Comparison of ENCODE assay signal across 16 cellular contexts in the genomic region with DNA sequence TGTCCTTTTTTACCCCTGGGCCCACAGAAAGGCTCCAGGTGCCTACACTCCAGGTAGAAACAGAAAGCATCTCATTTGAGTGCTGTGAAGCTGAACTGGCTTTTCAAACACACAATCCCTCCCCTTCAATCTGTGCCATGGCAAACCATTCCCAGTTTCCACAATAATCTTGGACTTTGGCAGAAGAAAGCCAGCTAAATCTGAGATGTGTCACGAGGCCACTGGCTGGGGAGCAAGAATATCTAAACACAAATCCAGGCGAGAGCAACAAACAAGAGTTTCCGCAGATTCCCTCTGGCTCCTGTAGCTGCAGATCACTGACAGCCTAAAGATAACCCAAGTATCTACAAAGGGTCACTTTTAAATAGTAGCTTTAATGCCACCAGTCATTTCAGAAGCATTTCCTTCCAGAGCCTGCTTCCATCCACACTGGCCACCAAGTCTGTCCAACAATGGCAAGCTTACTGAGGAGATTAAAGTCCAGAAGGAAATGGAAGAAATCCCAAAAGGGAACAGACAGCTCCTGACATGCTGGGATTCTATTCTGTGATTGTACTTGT.
DNase-seq lines count a peak whose midpoint lies in the region; ATAC-seq and TF ChIP-seq lines count a peak whose summit lies in the region.
"Had no signal": no experiment of that assay in that cellular context is flagged by ENCODE, and none has a peak within 500 bp of the region (broad histone marks: within the 10 kb centered on the region; RNA-seq: fewer than 3 reads in every experiment).

No MANE protein-coding gene starts in this region.

- H3K36me3 ChIP-seq in right lobe of liver (no peaks in the 10 kb centered on the region), skeletal muscle tissue (ENCODE audit: control insufficient read depth in 3 of 3, insufficient read depth in 3 of 3, low read length in 3 of 3) (no peaks in the 10 kb centered on the region), testis (ENCODE audit: low read depth, missing control alignments) (no peaks in the 10 kb centered on the region)
- H3K36me3 ChIP-seq: neural progenitor cell had no signal

- H3K27me3 Mint-ChIP-seq in activated CD8-positive, alpha-beta T cell treated with anti-CD3 and anti-CD28 coated beads for 36 hours = no peaks in the 10 kb centered on the region
- H3K27me3 Mint-ChIP-seq: activated CD4-positive, alpha-beta T cell treated with anti-CD3 and anti-CD28 coated beads, Interleukin-2, amount 10 ng/mL, durations not matched to agents 24 days and 14 days; B cell; effector memory CD8-positive, alpha-beta T cell; type B pancreatic cell had no signal

- no peak overlapping the region for H3K27ac Mint-ChIP-seq in activated CD8-positive, alpha-beta T cell treated with anti-CD3 and anti-CD28 coated beads for 36 hours
- H3K27ac Mint-ChIP-seq: activated CD4-positive, alpha-beta T cell treated with anti-CD3 and anti-CD28 coated beads, Interleukin-2, amount 10 ng/mL, durations not matched to agents 24 days and 14 days; B cell; effector memory CD8-positive, alpha-beta T cell; type B pancreatic cell had no signal

- intact Hi-C loops in right lobe of liver (cut with DNase I) = loop anchor here in 1 of 2 donors (10.0 kb wide), 1 partner anchor 216 kb away; no protein-coding TSS in a partner anchor
- intact Hi-C loops in testis (cut with DNase I; ENCODE audit: low total_unique reads) = no loop called here
- intact Hi-C loops in activated CD8-positive, alpha-beta T cell treated with anti-CD3 and anti-CD28 coated beads for 36 hours (cut with micrococcal nuclease) = no loop called here

- H3K27ac ChIP-seq in coronary artery = peak overlapping the region; percentile 71 to 72
- H3K27ac ChIP-seq in right lobe of liver = peak overlapping the region in 2 of 3 donors; percentile 27 to 56
- H3K27ac ChIP-seq in skeletal muscle tissue (ENCODE audit: low read depth, low read length) = peak overlapping the region; percentile 80
- H3K27ac ChIP-seq in testis = no peak overlapping the region
- H3K27ac ChIP-seq: neural progenitor cell had no signal

- DNase-seq in NCI-H69 (lab: John Stamatoyannopoulos, UW) (peak; percentile 39), coronary artery (ENCODE audit: low spot score) (no peak), right lobe of liver (no peak), testis (no peak), SK-N-DZ (ENCODE audit: low spot score) (no peak), GF-D8 (lab: John Stamatoyannopoulos, UW) (no peak)
- no peak for DNase-seq in activated CD8-positive, alpha-beta T cell treated with anti-CD3 and anti-CD28 coated beads for 36 hours
- DNase-seq: effector memory CD8-positive, alpha-beta T cell; NCI-H2081; NCI-H82 had no signal

- TF ChIP-seq CTCF in coronary artery (IDR thresholded peaks at IDR 0.05) (no peak), right lobe of liver (IDR thresholded peaks at IDR 0.05) (no peak), testis (IDR thresholded peaks at IDR 0.05) (no peak)
- TF ChIP-seq CTCF in activated CD8-positive, alpha-beta T cell treated with anti-CD3 and anti-CD28 coated beads for 36 hours (IDR thresholded peaks at IDR 0.05) = no peak

- peak in 3 of 4 donors; percentile 7 to 16 (median 14) for ATAC-seq in right lobe of liver
- no peak for ATAC-seq in activated CD8-positive, alpha-beta T cell treated with anti-CD3 and anti-CD28 coated beads for 36 hours
- ATAC-seq: effector memory CD8-positive, alpha-beta T cell had no signal

- H3K9me3 Mint-ChIP-seq in activated CD8-positive, alpha-beta T cell treated with anti-CD3 and anti-CD28 coated beads for 36 hours = no peaks in the 10 kb centered on the region
- H3K9me3 Mint-ChIP-seq: activated CD4-positive, alpha-beta T cell treated with anti-CD3 and anti-CD28 coated beads, Interleukin-2, amount 10 ng/mL, durations not matched to agents 24 days and 14 days; activated T-helper 1 cell treated with anti-CD3 and anti-CD28 coated beads, Interleukin-12 subunit alpha, Interleukin-12 subunit beta, Interleukin-2, Interleukin-4 antibody, amounts not matched to agents 30 ng/mL and 10 ng/mL and 1 ng/mL, durations not matched to agents 14 hours and 24 hours and 36 hours; effector memory CD8-positive, alpha-beta T cell; neural progenitor cell; type B pancreatic cell had no signal

- no peaks in the 10 kb centered on the region for H3K36me3 Mint-ChIP-seq in activated CD8-positive, alpha-beta T cell treated with anti-CD3 and anti-CD28 coated beads for 36 hours (ENCODE audit: low read depth)
- H3K36me3 Mint-ChIP-seq: type B pancreatic cell had no signal

- H3K4me1 ChIP-seq in right lobe of liver (peaks cover 0 to 47% (median 22%) of the 10 kb centered on the region in 4 donors), skeletal muscle tissue (ENCODE audit: control insufficient read depth in 3 of 3, insufficient read depth in 3 of 3, low read length in 3 of 3) (peaks cover 71 to 77% (median 77%) of the 10 kb centered on the region in 3 donors), testis (peaks cover 6% of the 10 kb centered on the region)

- H3K27me3 ChIP-seq in right lobe of liver (no peaks in the 10 kb centered on the region), skeletal muscle tissue (ENCODE audit: control insufficient read depth in 3 of 3, insufficient read depth in 3 of 3, low read length in 3 of 3) (no peaks in the 10 kb centered on the region), testis (no peaks in the 10 kb centered on the region)
- H3K27me3 ChIP-seq: neural progenitor cell had no signal

- H3K4me1 Mint-ChIP-seq in activated CD8-positive, alpha-beta T cell treated with anti-CD3 and anti-CD28 coated beads for 36 hours (ENCODE audit: low read depth) = peaks cover 31% of the 10 kb centered on the region
- H3K4me1 Mint-ChIP-seq: B cell had no signal

- H3K9ac ChIP-seq in skeletal muscle tissue (ENCODE audit: low read depth in 1 of 3, low read length in 3 of 3) = peak overlapping the region; percentile 18 to 47 (median 24)
- H3K9ac ChIP-seq: neural progenitor cell had no signal

- CTCF ChIA-PET in activated CD8-positive, alpha-beta T cell treated with anti-CD3 and anti-CD28 coated beads for 36 hours (lab: Charles Lee) = interaction anchor here (1.1 to 1.4 kb wide), 2 partner anchors 217 to 235 kb away, joined by 3 to 5 read pairs; no protein-coding TSS in a partner anchor

- TF ChIP-seq POLR2A in right lobe of liver (IDR thresholded peaks at IDR 0.05) (no peak), testis (IDR thresholded peaks at IDR 0.05) (no peak)

- H3K9me3 ChIP-seq in right lobe of liver = no peaks in the 10 kb centered on the region
- H3K9me3 ChIP-seq in skeletal muscle tissue (ENCODE audit: control insufficient read depth in 3 of 3, low read length in 3 of 3) = no peaks in the 10 kb centered on the region
- no peaks in the 10 kb centered on the region for H3K9me3 ChIP-seq in testis

- POLR2A ChIA-PET in activated CD8-positive, alpha-beta T cell treated with anti-CD3 and anti-CD28 coated beads for 36 hours (lab: Charles Lee) = interaction anchor here (0.9 to 1.0 kb wide), 2 partner anchors 87 to 213 kb away, joined by 5 read pairs; partner anchors contain the start of gene ACVR1

- H3K4me3 Mint-ChIP-seq in activated CD8-positive, alpha-beta T cell treated with anti-CD3 and anti-CD28 coated beads for 36 hours = no peak overlapping the region
- H3K4me3 Mint-ChIP-seq: activated CD4-positive, alpha-beta T cell treated with anti-CD3 and anti-CD28 coated beads, Interleukin-2, amount 10 ng/mL, durations not matched to agents 24 days and 14 days; activated T-helper 1 cell treated with anti-CD3 and anti-CD28 coated beads, Interleukin-12 subunit alpha, Interleukin-12 subunit beta, Interleukin-2, Interleukin-4 antibody, amounts not matched to agents 30 ng/mL and 10 ng/mL and 1 ng/mL, durations not matched to agents 14 hours and 24 hours and 36 hours; B cell; effector memory CD8-positive, alpha-beta T cell; neural progenitor cell; type B pancreatic cell had no signal

- H3K4me3 ChIP-seq in coronary artery = peak overlapping the region; percentile 19
- H3K4me3 ChIP-seq in right lobe of liver = no peak overlapping the region
- H3K4me3 ChIP-seq in skeletal muscle tissue (ENCODE audit: low read length in 3 of 3) = peak overlapping the region in 2 of 3 donors; percentile 38
- H3K4me3 ChIP-seq in testis = no peak overlapping the region
- H3K4me3 ChIP-seq: neural progenitor cell had no signal

- WGBS in right lobe of liver (ENCODE audit: insufficient coverage, low coverage, low lambda C conversion rate, missing lambda C conversion rate) = 4% methylated on average over 3 of the region's 3 CpGs
- 43 to 68% methylated on average over 3 of the region's 3 CpGs for WGBS in testis, 2 donors

Comparison
In these comparisons a context has a peak if more than half of its experiments do, and no peak if none do; other contexts are left out.
1. H3K27ac ChIP-seq: peak in coronary artery (2 of 2), right lobe of liver (2 of 3) and skeletal muscle tissue (single experiment); none in testis (0 of 2).
2. H3K4me3 ChIP-seq: peak in coronary artery (single experiment) and skeletal muscle tissue (2 of 3); none in right lobe of liver (0 of 3) and testis (0 of 2).